7 cellular contexts compared by ENCODE assay signal in genomic region chr22:12601510-12601869, GRCh38.
DNase-seq lines count a peak whose midpoint lies in the region; ATAC-seq, FAIRE-seq and TF ChIP-seq lines count a peak whose summit lies in the region.
"Not testable (repeated sequence)": the region's sequence is repeated elsewhere in the genome, so short reads cannot be mapped to it uniquely, and the experiment has no call there.

No MANE protein-coding gene starts in this region.

- 0 out of 2 replicates have a peak overlapping the region, but pooled peaks have one; percentile 16 for H3K4me3 ChIP-seq in HUES6 (ENCODE audit: low read depth, low read length)
- H3K4me3 ChIP-seq in PC-9 = not testable (repeated sequence)
- peak overlapping the region; percentile 97 for H3K4me3 ChIP-seq in fibroblast of villous mesenchyme (ENCODE audit: low read depth, low read length)
- H3K4me3 ChIP-seq in HepG2 (replicated peaks in 1 of 3; ENCODE audit: insufficient read depth in 1 of 3, low read depth in 2 of 3, low read length in 3 of 3) = peak overlapping the region in 2 of 3 experiments; percentile 68 to 74; a peak in 4 of 6 replicates

- ATAC-seq in HepG2 = not testable (repeated sequence)

- H4K20me1 ChIP-seq in PC-9 (ENCODE audit: insufficient read depth); HepG2 (ENCODE audit: insufficient read depth, low read length): not testable (repeated sequence)

- H3K79me2 ChIP-seq in PC-9 (ENCODE audit: low read depth); HepG2 (ENCODE audit: insufficient read depth, low read length): not testable (repeated sequence)

- peak overlapping the region; percentile 13 for H3K4me3 Mint-ChIP-seq in MCF 10A (ENCODE audit: unreplicated experiment)

- not testable (repeated sequence) for H3K36me3 ChIP-seq in HUES6 (ENCODE audit: control insufficient read depth, insufficient read depth, low read length); PC-9 (ENCODE audit: low read depth); HepG2 (replicated peaks in 1 of 2; ENCODE audit: control insufficient read depth in 1 of 2, insufficient read depth in 2 of 2, low read length in 2 of 2)

- not testable (repeated sequence) for TF ChIP-seq RAD21 in HepG2 (CRISPR knock-in tag; IDR thresholded peaks at IDR 0.05)

- not testable (repeated sequence) for H3K36me3 Mint-ChIP-seq in MCF 10A (ENCODE audit: insufficient read depth, unreplicated experiment)

- intact Hi-C loops in PC-9 (cut with micrococcal nuclease; ENCODE audit: unreplicated experiment); MCF 10A (cut with micrococcal nuclease); HepG2 (cut with micrococcal nuclease; ENCODE audit: unreplicated experiment): not testable (repeated sequence)

- H3K9me3 ChIP-seq in HUES6 (ENCODE audit: control insufficient read depth, insufficient read depth, low read depth, low read length) (peaks cover 55% of the 10 kb centered on the region), HepG2 (ENCODE audit: low read length) (peaks cover 75% of the 10 kb centered on the region)
- not testable (repeated sequence) for H3K9me3 ChIP-seq in PC-9 (ENCODE audit: insufficient read depth, low read depth)

- not testable (repeated sequence) for H3F3A ChIP-seq in PC-9 (ENCODE audit: insufficient read depth, low read depth)

- peak overlapping the region; percentile 72 for H3K27ac ChIP-seq in C4-2B
- not testable (repeated sequence) for H3K27ac ChIP-seq in HUES6 (ENCODE audit: low read depth, low read length); PC-9; HepG2 (ENCODE audit: extremely low read length, insufficient read depth, low read length)

- H3K4me1 Mint-ChIP-seq in MCF 10A (ENCODE audit: insufficient read depth, unreplicated experiment) = not testable (repeated sequence)

- not testable (repeated sequence) for BruUV-seq in PC-9 (replicated peaks; lab: Mats Ljungman, UMichigan); MCF 10A (replicated peaks; lab: Mats Ljungman, UMichigan); HepG2 (replicated peaks; lab: Mats Ljungman, UMichigan)

- not testable (repeated sequence) for H3K4me1 ChIP-seq in HUES6 (ENCODE audit: control insufficient read depth, insufficient read depth, low read length); PC-9 (replicated peaks; ENCODE audit: insufficient read depth); HepG2 (ENCODE audit: insufficient read depth, low read length)

- not testable (repeated sequence) for H3K9me2 ChIP-seq in PC-9 (ENCODE audit: insufficient read depth)

- not testable (repeated sequence) for H3K27ac Mint-ChIP-seq in MCF 10A (ENCODE audit: low read depth, unreplicated experiment)

- FAIRE-seq in HepG2 (lab: Jason Lieb, UNC); urothelium cell line (lab: Jason Lieb, UNC): not testable (repeated sequence)

- not testable (repeated sequence) for H2AFZ ChIP-seq in PC-9; HepG2 (ENCODE audit: low read length)

- CTCF ChIA-PET in PC-9 (lab: Charles Lee); MCF 10A (lab: Yijun Ruan, JAX); HepG2 (lab: Yijun Ruan, JAX; ENCODE audit: low intra/inter-chr PET ratio, low total read pairs): not testable (repeated sequence)

- not testable (repeated sequence) for H3K27me3 Mint-ChIP-seq in MCF 10A (ENCODE audit: insufficient read depth, unreplicated experiment)

- not testable (repeated sequence) for H3K27me3 ChIP-seq in HUES6 (ENCODE audit: control insufficient read depth, insufficient read depth, low read length); PC-9 (ENCODE audit: insufficient read depth, low read depth); HepG2 (ENCODE audit: control insufficient read depth in 1 of 2, insufficient read depth in 2 of 2, low read length in 2 of 2)

- not testable (repeated sequence) for TF ChIP-seq EP300 in HepG2 (IDR thresholded peaks at IDR 0.05; ENCODE audit: low read depth in 2 of 2, low read length in 2 of 2); HepG2 (CRISPR knock-in tag; IDR thresholded peaks at IDR 0.05; ENCODE audit: borderline replicate concordance)

- WGBS in HepG2 (ENCODE audit: low lambda C conversion rate) = 64% methylated on average over 16 of the region's 16 CpGs

- H3K4me2 ChIP-seq in PC-9 = 0 out of 2 replicates have a peak overlapping the region, but pooled peaks have one; percentile 29
- peak overlapping the region; percentile 24; the same call in 1 of the 2 replicates for H3K4me2 ChIP-seq in HepG2 (ENCODE audit: low read depth, low read length)

- not testable (repeated sequence) for TF ChIP-seq CTCF in C4-2B (conservative IDR thresholded peaks at IDR 0.05); PC-9 (conservative IDR thresholded peaks at IDR 0.05); MCF 10A (IDR thresholded peaks at IDR 0.05; ENCODE audit: unreplicated experiment); fibroblast of villous mesenchyme (IDR thresholded peaks at IDR 0.05; ENCODE audit: insufficient read depth, low read depth, low read length); HepG2 (CRISPR knock-in tag; IDR thresholded peaks at IDR 0.05)

- TF ChIP-seq POLR2A in HepG2 (IDR thresholded peaks at IDR 0.05; ENCODE audit: insufficient read depth in 1 of 2, low read depth in 2 of 2, low read length in 2 of 2) = not testable (repeated sequence)

- not testable (repeated sequence) for H3K9ac ChIP-seq in HUES6 (ENCODE audit: low read length); HepG2 (ENCODE audit: insufficient read depth, low read depth, low read length)

- peaks cover 69% of the 10 kb centered on the region for H3K9me3 Mint-ChIP-seq in MCF 10A (ENCODE audit: unreplicated experiment)

- DNase-seq in PC-9; MCF 10A (ENCODE audit: unreplicated experiment); HepG2 (ENCODE audit: low spot score): not testable (repeated sequence)
- DNase-seq in fibroblast of villous mesenchyme (ENCODE audit: low read depth) (peak; percentile 5), urothelium cell line (ENCODE audit: low spot score) (peak; percentile 8)

- in situ Hi-C loops in HepG2 (cut with HindIII; ENCODE audit: extremely low pct_ligation_motif_present, low pct_unique_long_range_greater_than_20kb) = not testable (repeated sequence)

- POLR2A ChIA-PET in PC-9 (lab: Charles Lee; ENCODE audit: unreplicated experiment); MCF 10A (lab: Yijun Ruan, JAX); HepG2 (lab: Yijun Ruan, JAX): not testable (repeated sequence)
